ENCODE assay signal across 14 cellular contexts in the genomic region with DNA sequence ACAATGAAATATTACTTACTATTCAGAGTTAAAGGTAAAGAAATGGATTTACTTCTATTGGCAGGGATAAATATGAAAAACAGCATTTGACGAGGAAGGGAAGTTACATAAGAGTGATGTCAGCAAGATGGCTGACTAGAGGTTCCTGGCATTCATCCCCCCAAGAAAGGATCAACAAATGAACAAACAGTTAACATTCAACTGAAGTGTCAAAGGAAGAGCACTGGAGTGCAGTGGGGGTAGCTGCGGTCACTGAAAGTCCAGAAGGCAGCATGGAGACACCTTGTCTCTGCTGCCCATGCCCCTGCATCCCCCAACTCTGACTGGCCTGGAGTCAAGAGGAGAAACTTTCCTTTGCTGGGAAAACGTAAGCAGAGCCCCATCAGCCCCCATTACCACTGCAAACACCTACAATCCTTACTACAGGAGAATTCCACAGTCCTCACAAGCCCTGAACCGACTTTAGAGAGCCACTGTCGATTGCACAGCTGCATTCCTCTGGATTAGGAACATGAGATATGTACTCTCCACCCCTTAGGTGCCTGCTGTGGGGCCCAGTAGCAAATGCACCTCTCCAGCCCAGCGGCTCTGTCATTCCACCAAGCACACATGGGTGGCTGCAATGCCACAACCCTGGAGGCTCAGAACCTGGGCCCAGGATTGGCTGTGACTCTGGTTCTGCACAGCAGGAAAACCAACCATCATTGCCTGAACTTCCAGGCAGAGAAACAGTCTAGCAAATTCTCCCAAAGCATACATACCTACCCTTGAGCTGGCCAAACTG.
"Had no signal": no experiment of that assay in that cellular context is flagged by ENCODE, and none has a peak within 500 bp of the region (broad histone marks: within the 10 kb centered on the region; RNA-seq: fewer than 3 reads in every experiment).

No MANE protein-coding gene starts in this region.

- H3K36me3 ChIP-seq: neutrophil had no signal

- H3K27me3 ChIP-seq: neutrophil, tibial nerve had no signal

- H3K4me1 ChIP-seq: parathyroid adenoma, tibial nerve had no signal

- H3K27ac ChIP-seq: neutrophil, parathyroid adenoma, tibial nerve had no signal

- H3K9me3 ChIP-seq: neutrophil had no signal

- ATAC-seq: activated CD4-positive, CD25-positive, alpha-beta regulatory T cell treated with anti-CD3 and anti-CD28 coated beads, Interleukin-2, amount 50 U/mL, for 24 hours; left lobe of liver had no signal

- H3K4me3 ChIP-seq: tibial nerve had no signal

- DNase-seq: activated CD4-positive, alpha-beta T cell treated with anti-CD3 and anti-CD28 coated beads, Interleukin-2, amount 50 U/mL, for 4 hours; activated naive CD4-positive, alpha-beta T cell treated with anti-CD3 and anti-CD28 coated beads, Interleukin-2, amount 10 ng/mL, durations not matched to agents 7 days and 5 days; activated T-cell treated with anti-CD3 and anti-CD28 coated beads, Interleukin-2, amount 50 U/mL, for 1 hour; erythroblast; naive B cell; small intestine; stimulated activated CD4-positive, alpha-beta T cell treated with anti-CD3 and anti-CD28 coated beads, Interleukin-4, amount 100 ng/mL, for 24 hours; stimulated activated naive CD4-positive, alpha-beta T cell; T-helper 9 cell had no signal
